In genomic region chr10:97549587-97550322, GRCh38 we compare ENCODE assay signal across 8 cellular contexts. TPM values are rescaled to one million over a fixed set of nuclear protein-coding genes. Genes with fewer than 3 reads are reported as not detected.
DNase-seq lines count a peak whose midpoint lies in the region; ATAC-seq and TF ChIP-seq lines count a peak whose summit lies in the region.

No MANE protein-coding gene starts in this region.

- H3K4me3 ChIP-seq in WERI-Rb-1 (ENCODE audit: low read depth, low read length), result peak overlapping the region; percentile 12; the same call in 1 of the 2 replicates

- DNase-seq in DMS79 (lab: John Stamatoyannopoulos, UW) (peak; percentile 33), WERI-Rb-1 (peak; percentile 85), left ventricle myocardium superior (peak; percentile 64), putamen (ENCODE audit: low spot score) (peak; percentile 78), T-helper 1 cell (no peak), G401 (ENCODE audit: low spot score) (no peak)
- DNase-seq in activated CD4-positive, CD25-positive, alpha-beta regulatory T cell (lab: John Stamatoyannopoulos, UW), result no peak

- no peaks in the 10 kb centered on the region for H3K9me3 ChIP-seq in WERI-Rb-1 (ENCODE audit: severe bottlenecking)

- ATAC-seq in left ventricle myocardium superior (peak; percentile 55), GM21619 (IDR thresholded peaks at IDR 0.05; ENCODE audit: unreplicated experiment) (no peak)

- no peak for TF ChIP-seq CTCF in WERI-Rb-1 (IDR thresholded peaks at IDR 0.05; ENCODE audit: low read depth, low read length)

- H3K27ac ChIP-seq in WERI-Rb-1, result peak overlapping the region; percentile 98

- intact Hi-C loops in left ventricle myocardium superior (cut with micrococcal nuclease), result loop anchor here (5.0 kb wide), 1 partner anchor 87 kb away; no protein-coding TSS in a partner anchor

- in situ Hi-C loops in G401 (cut with HindIII; ENCODE audit: low sequenced_read_pairs), result no loop called here

- H3K36me3 ChIP-seq in WERI-Rb-1, result no peaks in the 10 kb centered on the region

- H3K27me3 ChIP-seq in WERI-Rb-1 (ENCODE audit: insufficient read depth, low read depth, severe bottlenecking), result no peaks in the 10 kb centered on the region

RNA-seq across cellular contexts. Expression of gene ANKRD2, which starts 22.8 kb away (rescaled TPM):
- total RNA-seq in left ventricle myocardium superior, result 318 TPM
- 0.41 and 3.4 TPM in 2 replicates for total RNA-seq in G401 (2014; rRNA removed; shearing (Covaris generic))

RNA-seq across cellular contexts. Expression of gene HOGA1, which starts 34.4 kb away (rescaled TPM):
- total RNA-seq in left ventricle myocardium superior, result 11.9 TPM
- total RNA-seq in G401 (2014; rRNA removed; shearing (Covaris generic)), result 8.0 and 8.1 TPM in 2 replicates

RNA-seq across cellular contexts. Expression of gene C10orf62, which starts 39.8 kb away (rescaled TPM):
- 0.35 TPM for total RNA-seq in left ventricle myocardium superior
- total RNA-seq in G401 (2014; rRNA removed; shearing (Covaris generic)), result 0.24 TPM in 1 of 2 replicates, not detected in the other

RNA-seq across cellular contexts. Expression of gene UBTD1, which starts 51.0 kb away (rescaled TPM):
- 28.1 TPM for total RNA-seq in left ventricle myocardium superior
- total RNA-seq in G401 (2014; rRNA removed; shearing (Covaris generic)), result 32.5 and 39.5 TPM in 2 replicates

RNA-seq across cellular contexts. Expression of gene MMS19, which starts 51.5 kb away (rescaled TPM):
- total RNA-seq in left ventricle myocardium superior, result 38.4 TPM
- total RNA-seq in G401 (2014; rRNA removed; shearing (Covaris generic)), result 67.8 and 89.3 TPM in 2 replicates

Comparison
In these comparisons a context has a peak if more than half of its experiments do, and no peak if none do; other contexts are left out.
1. DNase-seq: peak in DMS79 (single experiment), WERI-Rb-1 (single experiment), left ventricle myocardium superior (single experiment) and putamen (single experiment); none in T-helper 1 cell (0 of 5), G401 (single experiment) and activated CD4-positive, CD25-positive, alpha-beta regulatory T cell (0 of 4).
2. RNA of gene ANKRD2, which starts 22.8 kb away (total RNA-seq): 318 TPM in left ventricle myocardium superior (single experiment); 0.41 to 3.4 TPM in G401; every median in the first group is over 10 times any median in the second.